Comparison of ENCODE assay signal across 8 cellular contexts in the genomic region with DNA sequence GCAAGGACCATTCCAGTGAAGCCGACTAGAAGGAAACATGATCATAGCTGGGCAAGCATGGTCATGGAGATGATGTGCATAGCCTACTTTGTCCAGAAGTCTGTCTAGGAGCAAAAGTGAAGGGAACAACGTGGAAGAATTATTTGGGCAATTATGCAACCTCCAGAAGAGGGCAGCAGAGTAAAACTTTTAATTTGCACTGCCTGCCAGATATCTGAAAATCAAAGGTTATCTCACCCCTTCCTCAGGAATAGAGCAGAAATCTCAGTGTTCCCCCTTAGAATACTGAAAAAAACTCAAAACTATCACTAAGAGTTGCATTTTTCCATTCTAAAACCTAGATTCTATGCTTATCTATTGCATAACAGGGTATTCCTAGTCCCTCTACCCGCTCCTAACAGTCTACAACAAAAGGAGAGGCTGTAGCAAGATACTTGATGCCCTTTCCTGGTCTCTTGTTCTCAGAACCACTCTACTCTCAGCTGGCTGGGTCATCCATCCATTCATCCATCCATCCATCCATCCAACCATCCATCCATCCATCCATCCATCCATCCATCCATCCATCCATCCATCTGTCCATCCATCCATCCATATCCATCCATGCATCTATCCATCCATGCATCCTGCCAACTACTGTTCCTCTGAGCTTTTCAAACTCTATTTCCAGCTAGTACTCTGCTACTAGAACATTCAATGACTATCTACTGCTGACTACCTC. TPM values are rescaled to one million over a fixed set of nuclear protein-coding genes. Genes with fewer than 3 reads are reported as not detected.
DNase-seq lines count a peak whose midpoint lies in the region; ATAC-seq, FAIRE-seq and TF ChIP-seq lines count a peak whose summit lies in the region.

No MANE protein-coding gene starts in this region.

- WGBS in sigmoid colon, 2 donors: 35% methylated on average over 3 of the region's 3 CpGs

- H3K4me3 ChIP-seq in sigmoid colon: no peak overlapping the region

- peak; percentile 3 for DNase-seq in COLO668 (lab: John Stamatoyannopoulos, UW; ENCODE audit: unreplicated experiment)
- peak; percentile 6 for DNase-seq in GM12891 (ENCODE audit: insufficient read length, low spot score)
- DNase-seq in NCI-H226: peak; percentile 3
- DNase-seq in activated T-cell treated with anti-CD3 and anti-CD28 coated beads, Interleukin-2, amount 50 U/mL, for 48 hours: peak; percentile 23 to 31
- no peak for DNase-seq in left cardiac atrium
- DNase-seq in sigmoid colon: no peak
- no peak for DNase-seq in NK-92 (lab: John Stamatoyannopoulos, UW; ENCODE audit: unreplicated experiment)

- no peak for TF ChIP-seq EP300 in sigmoid colon (IDR thresholded peaks at IDR 0.05)

- no peak for TF ChIP-seq POLR2A in GM12891 (IDR thresholded peaks at IDR 0.05; ENCODE audit: low read depth, low read length)
- TF ChIP-seq POLR2A in sigmoid colon (IDR thresholded peaks at IDR 0.05): no peak

- TF ChIP-seq CTCF in sigmoid colon (IDR thresholded peaks at IDR 0.05): peak; percentile 54 to 64 (median 60)

- no peaks in the 10 kb centered on the region for H3K36me3 ChIP-seq in sigmoid colon

- FAIRE-seq in GM12891 (lab: Jason Lieb, UNC): peak; percentile 56

- ATAC-seq in left cardiac atrium (peak; percentile 57 to 63), GM18909 (IDR thresholded peaks at IDR 0.05; ENCODE audit: poor library complexity, unreplicated experiment) (no peak)

- H3K27me3 ChIP-seq in sigmoid colon: no peaks in the 10 kb centered on the region

- no peaks in the 10 kb centered on the region for H3K4me1 ChIP-seq in sigmoid colon

- H3K27ac ChIP-seq in sigmoid colon: no peak overlapping the region

- intact Hi-C loops in left cardiac atrium (cut with DNase I) (loop anchor here in 1 of 2 donors (5.0 kb wide), 2 partner anchors 236 to 321 kb away; no protein-coding TSS in a partner anchor), sigmoid colon (cut with DNase I) (loop anchor here (2.0 to 10.0 kb wide), 3 partner anchors 236 to 906 kb away; a partner anchor contains a TSS)

- H3K9me3 ChIP-seq in sigmoid colon: no peaks in the 10 kb centered on the region

TF ChIP-seq in GM12891, 5 proteins besides CTCF, POLR2A, EP300 and RAD21:
- 0 out of 2 replicates have a peak, but pooled peaks have one; percentile 23 for TF ChIP-seq POU2F2 (IDR thresholded peaks at IDR 0.05; ENCODE audit: low read depth, low read length)
- no peak for TF ChIP-seq PAX5 (IDR thresholded peaks at IDR 0.05; ENCODE audit: insufficient read depth, low read length, severe bottlenecking)

RNA-seq across cellular contexts. Expression of a gene that starts 8.4 kb away (rescaled TPM):
- 4.1 TPM for polyA plus RNA-seq in GM12891 (2012; ENCODE audit: low read depth, missing spikeins)
- 10 to 100 TPM; 10.4 to 14.5 TPM for total RNA-seq in left cardiac atrium
- 10 to 100 TPM in 3 of 4 donors, 1 to 10 TPM in 1; 6.6 to 30.7 (median 19.4) TPM for total RNA-seq in sigmoid colon
- polyA plus RNA-seq in sigmoid colon: 10 to 100 TPM in 2 of 3 donors, 1 to 10 TPM in 1; 8.4 to 34.2 (median 26.1) TPM

RNA-seq across cellular contexts. Expression of a gene that starts 50.9 kb away (rescaled TPM):
- polyA plus RNA-seq in GM12891 (2012; ENCODE audit: low read depth, missing spikeins): 3.1 TPM
- 10 to 100 TPM; 12.6 to 16.6 TPM for total RNA-seq in left cardiac atrium
- total RNA-seq in sigmoid colon: 10 to 100 TPM; 12.5 to 46.4 (median 21.7) TPM
- polyA plus RNA-seq in sigmoid colon: 10 to 100 TPM; 20.4 to 68.9 (median 39.0) TPM

Comparison
In these comparisons a context has a peak if more than half of its experiments do, and no peak if none do; other contexts are left out.
1. DNase-seq: peak in COLO668 (single experiment), GM12891 (single experiment), NCI-H226 (single experiment) and activated T-cell treated with anti-CD3 and anti-CD28 coated beads, Interleukin-2, amount 50 U/mL, for 48 hours (2 of 2); none in left cardiac atrium (single experiment), sigmoid colon (single experiment) and NK-92 (single experiment).